8 cellular contexts compared by ENCODE assay signal in the genomic region with DNA sequence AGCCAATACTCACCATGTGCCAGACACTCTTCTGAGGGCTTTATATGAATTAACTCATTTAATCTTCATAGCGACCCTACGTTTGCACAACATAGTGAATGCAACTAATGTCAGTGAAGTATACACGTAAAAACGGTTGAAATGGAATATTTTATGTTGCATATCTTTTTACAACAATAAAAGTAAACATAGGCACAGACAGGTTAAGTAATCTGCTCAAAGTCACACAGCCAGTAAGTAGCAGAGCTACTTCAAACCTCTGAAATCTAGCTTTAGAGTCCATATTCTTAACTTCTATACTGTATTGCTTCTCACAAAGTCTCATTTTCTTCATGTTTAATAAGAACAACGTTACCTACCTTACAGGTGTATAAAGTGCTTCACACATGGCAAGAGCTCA. TPM values are rescaled to one million over a fixed set of nuclear protein-coding genes. Genes with fewer than 3 reads are reported as not detected.
DNase-seq lines count a peak whose midpoint lies in the region; ATAC-seq and TF ChIP-seq lines count a peak whose summit lies in the region.

No MANE protein-coding gene starts in this region.

- H3K4me1 Mint-ChIP-seq in stimulated activated naive CD8-positive, alpha-beta T cell treated with anti-CD3 and anti-CD28 coated beads, Interleukin-15, Interleukin-2, amounts not matched to agents 100 ng/mL and 50 ng/mL, for 24 hours (ENCODE audit: low read depth) = peaks cover 45% of the 10 kb centered on the region
- H3K4me1 Mint-ChIP-seq in activated naive CD8-positive, alpha-beta T cell treated with anti-CD3 and anti-CD28 coated beads for 36 hours = peaks cover 41% of the 10 kb centered on the region

- H3K27ac ChIP-seq in neuronal stem cell (replicated peaks; ENCODE audit: low read length) = no peak overlapping the region

- no peak overlapping the region for H3K14ac ChIP-seq in neuronal stem cell (ENCODE audit: low read length)

- H3K4ac ChIP-seq in neuronal stem cell (ENCODE audit: low read length) = no peak overlapping the region

- H3K4me3 Mint-ChIP-seq in stimulated activated naive CD8-positive, alpha-beta T cell treated with anti-CD3 and anti-CD28 coated beads, Interleukin-15, Interleukin-2, amounts not matched to agents 100 ng/mL and 50 ng/mL, for 24 hours = peak overlapping the region; percentile 93
- H3K4me3 Mint-ChIP-seq in activated naive CD8-positive, alpha-beta T cell treated with anti-CD3 and anti-CD28 coated beads for 36 hours = peak overlapping the region; percentile 84

- no peak for ATAC-seq in stimulated activated naive CD8-positive, alpha-beta T cell treated with anti-CD3 and anti-CD28 coated beads, Interleukin-15, Interleukin-2, amounts not matched to agents 100 U/mL and 50 U/mL, for 24 hours
- ATAC-seq in GM19351 (IDR thresholded peaks at IDR 0.05; ENCODE audit: unreplicated experiment) (no peak), GM21576 (IDR thresholded peaks at IDR 0.05; ENCODE audit: unreplicated experiment) (no peak)

- no peak overlapping the region for H2BK5ac ChIP-seq in neuronal stem cell (ENCODE audit: low read length)

- no CpG with 5 or more reads among the region's 5 CpGs for WGBS in neuronal stem cell (ENCODE audit: extremely low coverage in 2 of 2, insufficient read length in 2 of 2, insufficient replicate concordance in 1 of 2), 2 donors

- H3K23ac ChIP-seq in neuronal stem cell (ENCODE audit: low read depth, low read length, poor library complexity) = no peak overlapping the region

- H3K36me3 Mint-ChIP-seq in stimulated activated naive CD8-positive, alpha-beta T cell treated with anti-CD3 and anti-CD28 coated beads, Interleukin-15, Interleukin-2, amounts not matched to agents 100 ng/mL and 50 ng/mL, for 24 hours (ENCODE audit: low read depth) = peaks cover 14% of the 10 kb centered on the region
- H3K36me3 Mint-ChIP-seq in activated naive CD8-positive, alpha-beta T cell treated with anti-CD3 and anti-CD28 coated beads for 36 hours = peaks cover 20% of the 10 kb centered on the region

- H4K91ac ChIP-seq in neuronal stem cell (ENCODE audit: low read depth, low read length, poor library complexity) = no peak overlapping the region

- no peaks in the 10 kb centered on the region for H3K27me3 Mint-ChIP-seq in stimulated activated naive CD8-positive, alpha-beta T cell treated with anti-CD3 and anti-CD28 coated beads, Interleukin-15, Interleukin-2, amounts not matched to agents 100 ng/mL and 50 ng/mL, for 24 hours
- H3K27me3 Mint-ChIP-seq in activated naive CD8-positive, alpha-beta T cell treated with anti-CD3 and anti-CD28 coated beads for 36 hours = no peaks in the 10 kb centered on the region

- H3K27ac Mint-ChIP-seq in stimulated activated naive CD8-positive, alpha-beta T cell treated with anti-CD3 and anti-CD28 coated beads, Interleukin-15, Interleukin-2, amounts not matched to agents 100 ng/mL and 50 ng/mL, for 24 hours = no peak overlapping the region
- H3K27ac Mint-ChIP-seq in activated naive CD8-positive, alpha-beta T cell treated with anti-CD3 and anti-CD28 coated beads for 36 hours = no peak overlapping the region

- no peak overlapping the region for H3K4me2 ChIP-seq in neuronal stem cell (ENCODE audit: insufficient read depth, low read length, poor library complexity, severe bottlenecking)

- H3K9me3 ChIP-seq in neuronal stem cell (replicated peaks in 1 of 2; ENCODE audit: control insufficient read depth in 2 of 2, insufficient read depth in 1 of 2, low read depth in 1 of 2, low read length in 2 of 2) = peaks cover 0 to 4% of the 10 kb centered on the region in 2 donors

- no peak overlapping the region for H2AFZ ChIP-seq in neuronal stem cell (ENCODE audit: low read length)

- no peak for DNase-seq in stimulated activated naive CD8-positive, alpha-beta T cell treated with anti-CD3 and anti-CD28 coated beads, Interleukin-15, Interleukin-2, amounts not matched to agents 100 U/mL and 50 U/mL, for 24 hours
- DNase-seq in activated naive CD8-positive, alpha-beta T cell treated with anti-CD3 and anti-CD28 coated beads for 36 hours = no peak
- DNase-seq in kidney epithelial cell (ENCODE audit: low read depth) (no peak), neuronal stem cell (ENCODE audit: low spot score) (no peak), DMS79 (lab: John Stamatoyannopoulos, UW) (no peak)

- peak overlapping the region; percentile 80 for H3K4me3 ChIP-seq in kidney epithelial cell (ENCODE audit: low read depth, low read length)
- H3K4me3 ChIP-seq in neuronal stem cell (ENCODE audit: low read length in 2 of 2) = peak overlapping the region in 1 of 2 donors; percentile 82

- H4K8ac ChIP-seq in neuronal stem cell (ENCODE audit: low read depth, low read length) = no peak overlapping the region

- H3K36me3 ChIP-seq in kidney epithelial cell (ENCODE audit: control insufficient read depth, insufficient read depth, low read length) (peaks cover 2% of the 10 kb centered on the region), neuronal stem cell (replicated peaks in 1 of 2; ENCODE audit: control insufficient read depth in 2 of 2, insufficient read depth in 2 of 2, low read length in 2 of 2) (peaks cover 3 to 41% of the 10 kb centered on the region in 2 donors)

- no peak overlapping the region for H2BK12ac ChIP-seq in neuronal stem cell (ENCODE audit: low read length)

- H3K27me3 ChIP-seq in kidney epithelial cell (ENCODE audit: control insufficient read depth, insufficient read depth, low read length) = no peaks in the 10 kb centered on the region
- H3K27me3 ChIP-seq in neuronal stem cell (ENCODE audit: control insufficient read depth in 3 of 3, insufficient read depth in 3 of 3, low read depth in 1 of 3, low read length in 3 of 3) = no peaks in the 10 kb centered on the region

- H2AK5ac ChIP-seq in neuronal stem cell (ENCODE audit: low read depth, low read length) = no peak overlapping the region

- no peak for TF ChIP-seq CTCF in kidney epithelial cell (IDR thresholded peaks at IDR 0.05; ENCODE audit: insufficient read depth, low read length, poor library complexity, severe bottlenecking)

- no peak overlapping the region for H3K9ac ChIP-seq in neuronal stem cell (ENCODE audit: low read depth, low read length, poor library complexity)

- H3K9me3 Mint-ChIP-seq in stimulated activated naive CD8-positive, alpha-beta T cell treated with anti-CD3 and anti-CD28 coated beads, Interleukin-15, Interleukin-2, amounts not matched to agents 100 ng/mL and 50 ng/mL, for 24 hours = no peaks in the 10 kb centered on the region
- H3K9me3 Mint-ChIP-seq in activated naive CD8-positive, alpha-beta T cell treated with anti-CD3 and anti-CD28 coated beads for 36 hours = no peaks in the 10 kb centered on the region

- no peaks in the 10 kb centered on the region for H3K79me1 ChIP-seq in neuronal stem cell (ENCODE audit: low read depth, low read length)

- no peak overlapping the region for H2BK15ac ChIP-seq in neuronal stem cell (ENCODE audit: low read length)

- no peak overlapping the region for H2BK120ac ChIP-seq in neuronal stem cell (ENCODE audit: low read depth, low read length)

- H3K4me1 ChIP-seq in neuronal stem cell (ENCODE audit: control insufficient read depth in 2 of 2, insufficient read depth in 1 of 2, low read depth in 1 of 2, low read length in 2 of 2) = peaks cover 0 to 5% of the 10 kb centered on the region in 2 donors

- no peak overlapping the region for H3K18ac ChIP-seq in neuronal stem cell (ENCODE audit: low read length)

RNA-seq across cellular contexts. Expression of a gene that starts 1.6 kb away (rescaled TPM):
- 10 to 100 TPM; 89.3 to 93.5 TPM for total RNA-seq in activated naive CD8-positive, alpha-beta T cell treated with anti-CD3 and anti-CD28 coated beads for 36 hours
- 183 and 213 TPM in 2 replicates for total RNA-seq in kidney epithelial cell
- polyA plus RNA-seq in neuronal stem cell (2013, experiment 1 of 2) = 292 TPM
- 291 TPM for polyA plus RNA-seq in neuronal stem cell (2013, experiment 2 of 2)

RNA-seq across cellular contexts. Expression of a gene that starts 34.0 kb away (rescaled TPM):
- total RNA-seq in activated naive CD8-positive, alpha-beta T cell treated with anti-CD3 and anti-CD28 coated beads for 36 hours = 10 to 100 TPM; 24.5 to 26.5 TPM
- total RNA-seq in kidney epithelial cell = 18.8 and 20.5 TPM in 2 replicates
- polyA plus RNA-seq in neuronal stem cell (2013, experiment 1 of 2) = 9.5 TPM
- polyA plus RNA-seq in neuronal stem cell (2013, experiment 2 of 2) = 9.8 TPM

RNA-seq across cellular contexts. Expression of a gene that starts 56.4 kb away (rescaled TPM):
- total RNA-seq in activated naive CD8-positive, alpha-beta T cell treated with anti-CD3 and anti-CD28 coated beads for 36 hours = 1 to 10 TPM; 2.6 TPM
- total RNA-seq in kidney epithelial cell = 6.3 and 12.0 TPM in 2 replicates
- 7.4 TPM for polyA plus RNA-seq in neuronal stem cell (2013, experiment 1 of 2)
- polyA plus RNA-seq in neuronal stem cell (2013, experiment 2 of 2) = 6.4 TPM
